11 cellular contexts compared by ENCODE assay signal in the genomic region with DNA sequence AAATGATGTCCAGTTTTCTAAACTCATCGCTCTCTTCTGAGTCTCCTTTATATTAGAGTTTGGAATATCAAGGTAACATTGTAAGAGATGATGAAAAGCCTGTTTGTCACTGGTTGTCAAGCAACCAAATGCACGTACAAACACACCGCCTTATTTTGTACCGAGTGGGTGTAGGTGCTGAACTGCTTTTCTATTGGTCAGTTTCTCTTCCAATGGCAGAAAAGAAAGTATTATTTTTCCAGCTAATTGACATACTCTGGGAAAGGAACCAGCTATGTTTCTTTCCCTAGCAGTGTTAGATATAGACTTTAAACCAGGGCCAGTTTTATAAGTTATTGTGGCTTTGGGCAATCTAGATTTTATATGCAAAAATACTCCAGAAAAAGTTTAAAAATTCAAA. TPM values are rescaled to one million over a fixed set of nuclear protein-coding genes. Genes with fewer than 3 reads are reported as not detected.
DNase-seq lines count a peak whose midpoint lies in the region; ATAC-seq, FAIRE-seq and TF ChIP-seq lines count a peak whose summit lies in the region.
"Had no signal": no experiment of that assay in that cellular context is flagged by ENCODE, and none has a peak within 500 bp of the region (broad histone marks: within the 10 kb centered on the region; RNA-seq: fewer than 3 reads in every experiment).

No MANE protein-coding gene starts in this region.

- intact Hi-C loops in kidney (cut with DNase I), result no loop called here

- peak; percentile 85 to 89 for TF ChIP-seq EP300 in tibial nerve (IDR thresholded peaks at IDR 0.05)

- H3K4me3 ChIP-seq in coronary artery, result no peak overlapping the region
- H3K4me3 ChIP-seq in kidney (ENCODE audit: low read length in 2 of 2), result no peak overlapping the region
- no peak overlapping the region for H3K4me3 ChIP-seq in tibial nerve
- H3K4me3 ChIP-seq: A549 had no signal

- H3K27ac ChIP-seq in coronary artery, result peak overlapping the region; percentile 5 to 68
- no peak overlapping the region for H3K27ac ChIP-seq in kidney (ENCODE audit: low read depth in 2 of 2, low read length in 2 of 2)
- peak overlapping the region; percentile 69 to 88 (median 88) for H3K27ac ChIP-seq in tibial nerve
- H3K27ac ChIP-seq: A549 had no signal

- H3K36me3 ChIP-seq in kidney (ENCODE audit: control insufficient read depth in 1 of 2, insufficient read depth in 2 of 2, low read length in 2 of 2) (no peaks in the 10 kb centered on the region), tibial nerve (no peaks in the 10 kb centered on the region)

- ATAC-seq in GM18519 (IDR thresholded peaks at IDR 0.05; ENCODE audit: low FRiP score, unreplicated experiment), result no peak
- ATAC-seq in HG03135 (IDR thresholded peaks at IDR 0.05; ENCODE audit: unreplicated experiment), result no peak
- ATAC-seq: A549 had no signal

- H3K9me3 ChIP-seq in kidney (ENCODE audit: control insufficient read depth in 1 of 2, low read length in 2 of 2), result no peaks in the 10 kb centered on the region
- no peaks in the 10 kb centered on the region for H3K9me3 ChIP-seq in tibial nerve
- H3K9me3 ChIP-seq: A549 had no signal

- no peak overlapping the region for H3K9ac ChIP-seq in kidney (ENCODE audit: low read length in 2 of 2)

- DNase-seq in NCI-H2196 (lab: John Stamatoyannopoulos, UW; ENCODE audit: unreplicated experiment) (peak; percentile 2), NCI-H2196 treated with DMSO at 0.1 percent for 48 hours (lab: John Stamatoyannopoulos, UW; ENCODE audit: unreplicated experiment) (no peak), coronary artery (ENCODE audit: low spot score) (no peak), kidney (no peak), tibial nerve (ENCODE audit: low spot score in 2 of 2) (peak in 1 of 2 donors; percentile 28), ecto neural progenitor cell (ENCODE audit: low spot score) (no peak)
- DNase-seq: EL, GOT3 had no signal

- H3K4me1 ChIP-seq in kidney (ENCODE audit: control insufficient read depth in 1 of 2, insufficient read depth in 1 of 2, low read depth in 1 of 2, low read length in 2 of 2) (peaks cover 0 to 5% of the 10 kb centered on the region in 2 donors), tibial nerve (peaks cover 0 to 33% (median 6%) of the 10 kb centered on the region in 4 donors)
- H3K4me1 ChIP-seq: A549 had no signal

- FAIRE-seq in kidney (lab: Jason Lieb, UNC), result peak; percentile 80
- FAIRE-seq: A549 had no signal

- TF ChIP-seq POLR2A in tibial nerve (IDR thresholded peaks at IDR 0.05), result peak in 1 of 2 donors; percentile 56

- TF ChIP-seq CTCF in coronary artery (IDR thresholded peaks at IDR 0.05) (no peak), kidney (IDR thresholded peaks at IDR 0.05; ENCODE audit: borderline replicate concordance, extremely low read depth, insufficient read depth) (no peak), tibial nerve (IDR thresholded peaks at IDR 0.05) (no peak)

- 27 to 42% methylated on average over 4 of the region's 4 CpGs for WGBS in tibial nerve, 2 donors

- no peaks in the 10 kb centered on the region for H3K27me3 ChIP-seq in tibial nerve

RNA-seq across cellular contexts. Expression of a gene that starts 6.6 kb away (rescaled TPM):
- total RNA-seq in kidney, result 20.9 TPM
- 15.4 TPM for polyA plus RNA-seq in kidney (ENCODE audit: insufficient read depth, low read depth, low replicate concordance)
- 10 to 100 TPM; 35.1 to 84.3 (median 71.1) TPM for total RNA-seq in tibial nerve

Comparison
In these comparisons a context has a peak if more than half of its experiments do, and no peak if none do; other contexts are left out.
1. H3K27ac ChIP-seq: peak in coronary artery (2 of 2) and tibial nerve (4 of 4); none in kidney (0 of 2).